In genomic region chr19:19515764-19516519, GRCh38 we compare ENCODE assay signal across 8 cellular contexts.
A peak's percentile ranks its signal among the peaks of the same experiment; 100 is the strongest.
DNase-seq lines count a peak whose midpoint lies in the region; ATAC-seq and FAIRE-seq lines count a peak whose summit lies in the region.

Gene NDUFA13 (plus strand): TSS chr19:19516225. CDS start chr19:19516239, 14 bp downstream.

- peak within 1 kb of the TSS; percentile 80 for H3K27ac ChIP-seq in caudate nucleus (ENCODE audit: low read depth, low read length)

- DNase-seq in AG08396 (ENCODE audit: low spot score): peak; percentile 95
- DNase-seq in NCI-H345 treated with DMSO at 0.1 percent for 48 hours (lab: John Stamatoyannopoulos, UW; ENCODE audit: unreplicated experiment): peak; percentile 63
- DNase-seq in activated CD4-positive, CD25-positive, alpha-beta regulatory T cell (lab: John Stamatoyannopoulos, UW): peak; percentile 72 to 94 (median 86)
- DNase-seq in caudate nucleus (lab: John Stamatoyannopoulos, UW): peak; percentile 31 to 94 (median 83)
- DNase-seq in stimulated activated CD4-positive, alpha-beta T cell treated with anti-CD3 and anti-CD28 coated beads, Interleukin-12 subunit alpha, Interleukin-12 subunit beta, amount 100 ng/mL, for 24 hours (ENCODE audit: low read depth in 2 of 2): peak; percentile 90 to 93

- ATAC-seq in GM19025 (IDR thresholded peaks at IDR 0.05; ENCODE audit: low read depth, unreplicated experiment): peak; percentile 88
- peak; percentile 93 for ATAC-seq in HG03280 (IDR thresholded peaks at IDR 0.05; ENCODE audit: unreplicated experiment)

- FAIRE-seq in islet of Langerhans (lab: Jason Lieb, UNC): peak; percentile 36

Comparison
In these comparisons a context has a peak if more than half of its experiments do, and no peak if none do; other contexts are left out.
1. Peak in every context shown above with its lines: DNase-seq, ATAC-seq and H3K27ac ChIP-seq.